25 cellular contexts compared by ENCODE assay signal in genomic region chr14:33406766-33407165, GRCh38.
"Had no signal": no experiment of that assay in that cellular context is flagged by ENCODE, and none has a peak within 500 bp of the region (broad histone marks: within the 10 kb centered on the region; RNA-seq: fewer than 3 reads in every experiment).

No MANE protein-coding gene starts in this region.

- DNase-seq: activated CD4-positive, alpha-beta memory T cell treated with anti-CD3 and anti-CD28 coated beads, Interleukin-2, amount 10 ng/mL, durations not matched to agents 7 days and 5 days; activated CD4-positive, alpha-beta T cell treated with anti-CD3 and anti-CD28 coated beads for 1 hour; activated CD4-positive, alpha-beta T cell treated with anti-CD3 and anti-CD28 coated beads, Interleukin-2, amount 10 ng/mL, durations not matched to agents 7 days and 5 days; activated CD8-positive, alpha-beta memory T cell treated with anti-CD3 and anti-CD28 coated beads, Interleukin-2, amount 50 U/mL, for 48 hours; activated gamma-delta T cell; activated naive CD4-positive, alpha-beta T cell treated with anti-CD3 and anti-CD28 coated beads, Interleukin-2, amount 10 ng/mL, durations not matched to agents 7 days and 5 days; activated naive CD8-positive, alpha-beta T cell treated with anti-CD3 and anti-CD28 coated beads, Interleukin-2, amount 10 ng/mL, durations not matched to agents 7 days and 5 days; activated T-cell treated with anti-CD3 and anti-CD28 coated beads, Interleukin-2, amount 50 U/mL, for 24 hours; caudate nucleus; endodermal cell; foreskin fibroblast; head of caudate nucleus; hippocampal formation; naive thymus-derived CD4-positive, alpha-beta T cell; nucleus accumbens; pancreas; retina; stimulated activated naive B cell treated with anti-CD40 and anti-IgM and Interleukin-4, amounts not matched to agents 10 μg/mL and 1 μg/mL and 100 μg/mL, for 72 hours; stomach; T-helper 9 cell; thyroid gland; upper lobe of left lung had no signal

- ATAC-seq: esophagus mucosa; naive thymus-derived CD4-positive, alpha-beta T cell; pancreas; sciatic nerve; stimulated activated naive B cell treated with anti-CD40 and anti-IgM and Interleukin-4, amounts not matched to agents 10 μg/mL and 1 μg/mL and 100 μg/mL, for 72 hours; WTC11 had no signal
